1 cellular context compared by ENCODE assay signal in the genomic region with DNA sequence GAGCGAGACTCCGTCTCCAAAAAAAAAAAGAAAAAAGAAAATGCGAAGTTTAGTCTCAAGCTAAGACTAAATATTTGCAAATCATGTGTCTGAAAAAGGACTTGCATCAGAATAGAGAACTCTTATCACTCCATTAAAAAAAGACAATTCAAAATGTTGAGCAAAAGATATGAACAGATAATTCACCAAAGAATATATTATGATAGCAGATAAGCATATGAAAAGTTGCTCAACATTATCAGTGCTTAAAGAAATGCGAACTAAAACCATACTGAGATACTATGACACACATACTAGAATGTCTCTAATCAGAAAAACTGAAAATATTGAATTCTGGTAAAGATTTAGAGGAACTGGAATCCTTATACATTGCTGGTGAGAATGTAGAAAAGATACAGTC.
TF ChIP-seq lines count a peak whose summit lies in the region.

No MANE protein-coding gene starts in this region.

TF ChIP-seq in IMR-90, 13 proteins besides CTCF, POLR2A, EP300 and RAD21:
- TF ChIP-seq BHLHE40 (IDR thresholded peaks at IDR 0.05; ENCODE audit: low read depth, low read length) (no peak), CEBPB (IDR thresholded peaks at IDR 0.05; ENCODE audit: low read depth, low read length) (peak; percentile 60)
